Comparison of ENCODE assay signal across 16 cellular contexts in the genomic region with DNA sequence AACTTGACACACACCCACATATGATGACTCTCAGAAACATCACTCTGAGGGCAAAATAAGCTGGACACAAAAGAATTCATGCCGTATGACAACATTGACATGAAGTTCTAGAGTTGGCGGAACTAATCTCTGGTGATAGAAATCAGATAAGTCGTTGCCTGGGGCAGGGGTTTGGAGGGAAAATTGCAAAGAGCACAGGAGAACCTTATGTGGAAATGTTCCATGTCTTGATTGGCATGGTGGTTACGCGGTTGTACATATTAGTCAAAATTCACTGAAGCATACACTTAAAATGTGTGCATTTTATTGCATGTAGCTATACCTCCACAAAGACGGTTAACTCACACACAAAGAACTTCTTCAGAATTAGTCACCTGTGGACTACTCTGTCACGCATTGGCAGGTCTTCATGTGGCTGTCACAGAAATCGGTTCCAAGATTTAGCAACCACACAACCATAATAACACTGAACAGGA.
DNase-seq lines count a peak whose midpoint lies in the region; ATAC-seq, FAIRE-seq and TF ChIP-seq lines count a peak whose summit lies in the region.
"Had no signal": no experiment of that assay in that cellular context is flagged by ENCODE, and none has a peak within 500 bp of the region (broad histone marks: within the 10 kb centered on the region; RNA-seq: fewer than 3 reads in every experiment).

No MANE protein-coding gene starts in this region.

- DNase-seq in GM12891 (ENCODE audit: insufficient read length, low spot score): no peak
- DNase-seq in esophagus squamous epithelium (lab: John Stamatoyannopoulos, UW): no peak
- no peak for DNase-seq in COR-L47 (lab: John Stamatoyannopoulos, UW)
- DNase-seq in AML-193 (lab: John Stamatoyannopoulos, UW): no peak
- no peak for DNase-seq in SK-N-DZ (ENCODE audit: low spot score)
- DNase-seq: activated CD4-positive, alpha-beta T cell treated with anti-CD3 and anti-CD28 coated beads, Interleukin-2, amount 50 U/mL, for 4 hours; activated gamma-delta T cell treated with Interleukin-2 at 50 U/mL for 16 hours; C1 segment of cervical spinal cord; dorsolateral prefrontal cortex; left lung; NCI-H2227 treated with DMSO at 0.1 percent for 48 hours; SK-N-SH; stimulated activated naive CD8-positive, alpha-beta T cell treated with anti-CD3 and anti-CD28 coated beads, Interleukin-15, Interleukin-2, amounts not matched to agents 100 U/mL and 50 U/mL, for 24 hours had no signal

- ATAC-seq in GM19463 (IDR thresholded peaks at IDR 0.05; ENCODE audit: unreplicated experiment): peak; percentile 63
- ATAC-seq in HG03565 (IDR thresholded peaks at IDR 0.05; ENCODE audit: unreplicated experiment): peak; percentile 95
- no peak for ATAC-seq in GM18511 (IDR thresholded peaks at IDR 0.05; ENCODE audit: unreplicated experiment)
- ATAC-seq: left lung; stimulated activated naive CD8-positive, alpha-beta T cell treated with anti-CD3 and anti-CD28 coated beads, Interleukin-15, Interleukin-2, amounts not matched to agents 100 U/mL and 50 U/mL, for 24 hours had no signal

- 46 to 47% methylated on average over 8 of the region's 8 CpGs for WGBS in esophagus squamous epithelium, 2 donors

- TF ChIP-seq POLR2A in GM12891 (IDR thresholded peaks at IDR 0.05; ENCODE audit: low read depth, low read length): no peak
- TF ChIP-seq POLR2A in esophagus squamous epithelium (IDR thresholded peaks at IDR 0.05): no peak

- peak; percentile 97 for FAIRE-seq in GM12891 (lab: Jason Lieb, UNC)

- peaks cover 0 to 49% (median 0%) of the 10 kb centered on the region in 3 donors for H3K4me1 ChIP-seq in esophagus squamous epithelium
- H3K4me1 ChIP-seq: left lung had no signal

- TF ChIP-seq CTCF in esophagus squamous epithelium (IDR thresholded peaks at IDR 0.05): no peak

- no peaks in the 10 kb centered on the region for H3K36me3 ChIP-seq in esophagus squamous epithelium
- H3K36me3 ChIP-seq: left lung had no signal

- no peaks in the 10 kb centered on the region for H3K9me3 ChIP-seq in esophagus squamous epithelium
- H3K9me3 ChIP-seq: left lung, SK-N-SH had no signal

- H3K27me3 ChIP-seq in esophagus squamous epithelium: peaks cover 0 to 3% (median 0%) of the 10 kb centered on the region in 4 donors

- H3K4me3 ChIP-seq in esophagus squamous epithelium: no peak overlapping the region
- H3K4me3 ChIP-seq: dorsolateral prefrontal cortex, left lung had no signal

- H3K27ac ChIP-seq in esophagus squamous epithelium: peak overlapping the region; percentile 15 to 82 (median 68)
- H3K27ac ChIP-seq: dorsolateral prefrontal cortex, left lung had no signal

- intact Hi-C loops in esophagus squamous epithelium (cut with DNase I): no loop called here

TF ChIP-seq in GM12891, 5 proteins besides CTCF, POLR2A, EP300 and RAD21:
- no peak for TF ChIP-seq TAF1 (IDR thresholded peaks at IDR 0.05; ENCODE audit: low read depth, low read length)
- peak; percentile 38; the same call in 1 of the 2 replicates for TF ChIP-seq SPI1 (IDR thresholded peaks at IDR 0.05; ENCODE audit: low read depth, low read length)
- TF ChIP-seq PAX5 (IDR thresholded peaks at IDR 0.05; ENCODE audit: insufficient read depth, low read length, severe bottlenecking): peak; percentile 80
- TF ChIP-seq POU2F2 (IDR thresholded peaks at IDR 0.05; ENCODE audit: low read depth, low read length): peak; percentile 60; the same call in 1 of the 2 replicates
- no peak for TF ChIP-seq POLR2AphosphoS5 (IDR thresholded peaks at IDR 0.05; ENCODE audit: low read depth, low read length)
